Comparison of ENCODE assay signal across 16 cellular contexts in the genomic region with DNA sequence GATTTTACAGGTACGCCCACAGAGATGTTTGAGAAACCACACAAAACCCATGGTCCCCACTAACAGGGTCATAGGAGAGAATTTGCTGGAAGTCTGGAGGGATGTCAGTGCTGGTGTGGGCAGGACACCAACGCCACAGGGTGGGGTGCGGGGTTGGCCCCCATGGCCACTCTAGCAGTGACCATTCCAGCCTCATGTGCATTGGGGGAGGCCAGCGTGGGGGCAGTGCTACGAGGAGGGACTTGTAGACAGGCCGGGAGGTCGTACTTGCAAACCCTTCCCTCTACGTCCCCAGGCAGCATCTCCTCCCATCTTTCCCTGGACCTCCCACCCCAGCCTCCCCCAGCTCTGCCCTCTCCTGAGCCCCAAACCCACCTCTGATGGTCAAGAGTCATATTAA. TPM values are rescaled to one million over a fixed set of nuclear protein-coding genes. Genes with fewer than 3 reads are reported as not detected.
DNase-seq lines count a peak whose midpoint lies in the region; ATAC-seq and TF ChIP-seq lines count a peak whose summit lies in the region.
"Had no signal": no experiment of that assay in that cellular context is flagged by ENCODE, and none has a peak within 500 bp of the region (broad histone marks: within the 10 kb centered on the region; RNA-seq: fewer than 3 reads in every experiment).

No MANE protein-coding gene starts in this region.

- peak; percentile 35 for DNase-seq in Right ventricle myocardium inferior (ENCODE audit: missing footprints)
- no peak for DNase-seq in left ventricle myocardium superior
- DNase-seq in hepatocyte (ENCODE audit: low spot score): no peak
- DNase-seq in neuronal stem cell (ENCODE audit: low spot score): no peak
- DNase-seq in Calu3: no peak
- no peak for DNase-seq in NCI-H2227 treated with DMSO at 0.1 percent for 48 hours (lab: John Stamatoyannopoulos, UW)
- DNase-seq in gastrocnemius medialis: no peak
- DNase-seq: 8988T; CD4-positive, alpha-beta T cell; DMS153; DMS79 treated with DMSO at 0.1 percent for 48 hours; EL had no signal

- H3K4me3 ChIP-seq in HEK293 (ENCODE audit: low read depth, low read length) (no peak overlapping the region), hepatocyte (no peak overlapping the region), neuronal stem cell (ENCODE audit: low read length in 2 of 2) (no peak overlapping the region), gastrocnemius medialis (no peak overlapping the region)
- H3K4me3 ChIP-seq: BLaER1 treated with 17β-estradiol and CSF1 and Interleukin-3, amounts not matched to agents 10 nM and 100 nM; GM23248 had no signal

- H2BK120ac ChIP-seq in neuronal stem cell (ENCODE audit: low read depth, low read length): no peak overlapping the region

- H3K9ac ChIP-seq in neuronal stem cell (ENCODE audit: low read depth, low read length, poor library complexity): no peak overlapping the region
- H3K9ac ChIP-seq: BLaER1 treated with 17β-estradiol and CSF1 and Interleukin-3, amounts not matched to agents 10 nM and 100 nM; GM23248 had no signal

- peak overlapping the region; percentile 35 for H3K23ac ChIP-seq in neuronal stem cell (ENCODE audit: low read depth, low read length, poor library complexity)

- H3K9me3 Mint-ChIP-seq in Calu3 (ENCODE audit: low read depth, unreplicated experiment): peaks cover 3% of the 10 kb centered on the region
- H3K9me3 Mint-ChIP-seq: CD4-positive, alpha-beta T cell had no signal

- H3K4me1 ChIP-seq in HEK293 (ENCODE audit: control insufficient read depth, insufficient read depth, low read length) (peaks cover 5% of the 10 kb centered on the region; the same call in 1 of the 2 replicates), hepatocyte (ENCODE audit: insufficient read depth) (peaks cover 30% of the 10 kb centered on the region), neuronal stem cell (ENCODE audit: control insufficient read depth in 2 of 2, insufficient read depth in 1 of 2, low read depth in 1 of 2, low read length in 2 of 2) (peaks cover 0 to 1% of the 10 kb centered on the region in 2 donors), gastrocnemius medialis (peaks cover 0 to 5% of the 10 kb centered on the region in 2 donors)

- no peak overlapping the region for H4K8ac ChIP-seq in neuronal stem cell (ENCODE audit: low read depth, low read length)

- ATAC-seq in Right ventricle myocardium inferior (no peak), left ventricle myocardium superior (no peak), gastrocnemius medialis (no peak)

- no peak for TF ChIP-seq POLR2A in gastrocnemius medialis (IDR thresholded peaks at IDR 0.05)

- H3K27me3 Mint-ChIP-seq in Calu3 (ENCODE audit: unreplicated experiment): peaks cover 82% of the 10 kb centered on the region

- H3K36me3 ChIP-seq in HEK293 (ENCODE audit: control insufficient read depth in 2 of 2, insufficient read depth in 1 of 2, low read length in 2 of 2) (no peaks in the 10 kb centered on the region), hepatocyte (replicated peaks; ENCODE audit: insufficient read depth, low read depth) (no peaks in the 10 kb centered on the region), neuronal stem cell (replicated peaks in 1 of 2; ENCODE audit: control insufficient read depth in 2 of 2, insufficient read depth in 2 of 2, low read length in 2 of 2) (no peaks in the 10 kb centered on the region), gastrocnemius medialis (no peaks in the 10 kb centered on the region)
- H3K36me3 ChIP-seq: BLaER1 treated with 17β-estradiol and CSF1 and Interleukin-3, amounts not matched to agents 10 nM and 100 nM had no signal

- no peak overlapping the region for H3K27ac Mint-ChIP-seq in Calu3 (ENCODE audit: unreplicated experiment)
- H3K27ac Mint-ChIP-seq: CD4-positive, alpha-beta T cell had no signal

- no peaks in the 10 kb centered on the region for H3K79me2 ChIP-seq in hepatocyte

- H4K91ac ChIP-seq in neuronal stem cell (ENCODE audit: low read depth, low read length, poor library complexity): no peak overlapping the region

- no peaks in the 10 kb centered on the region for H3K9me2 ChIP-seq in hepatocyte (replicated peaks; ENCODE audit: insufficient read depth)

- H3K27me3 ChIP-seq in hepatocyte: no peaks in the 10 kb centered on the region
- H3K27me3 ChIP-seq in neuronal stem cell (ENCODE audit: control insufficient read depth in 3 of 3, insufficient read depth in 3 of 3, low read depth in 1 of 3, low read length in 3 of 3): peaks cover 0 to 33% (median 9%) of the 10 kb centered on the region in 3 experiments
- H3K27me3 ChIP-seq in gastrocnemius medialis: peaks cover 0 to 2% (median 0%) of the 10 kb centered on the region in 3 donors
- H3K27me3 ChIP-seq: BLaER1 treated with 17β-estradiol and CSF1 and Interleukin-3, amounts not matched to agents 10 nM and 100 nM had no signal

- TF ChIP-seq CTCF in HEK293 (tag by site-specific recombination; IDR thresholded peaks at IDR 0.05): no peak
- TF ChIP-seq CTCF in hepatocyte (IDR thresholded peaks at IDR 0.05; ENCODE audit: poor library complexity): no peak
- no peak for TF ChIP-seq CTCF in Calu3 (IDR thresholded peaks at IDR 0.05; ENCODE audit: unreplicated experiment)
- TF ChIP-seq CTCF in gastrocnemius medialis (IDR thresholded peaks at IDR 0.05 in 4 of 5, conservative IDR thresholded peaks at IDR 0.05 in 1 of 5): no peak

- H3K4me2 ChIP-seq in hepatocyte (no peak overlapping the region), neuronal stem cell (ENCODE audit: insufficient read depth, low read length, poor library complexity, severe bottlenecking) (no peak overlapping the region)
- H3K4me2 ChIP-seq: BLaER1 treated with 17β-estradiol and CSF1 and Interleukin-3, amounts not matched to agents 10 nM and 100 nM had no signal

- H3K4me3 Mint-ChIP-seq in Calu3 (ENCODE audit: low read depth, unreplicated experiment): no peak overlapping the region
- H3K4me3 Mint-ChIP-seq: CD4-positive, alpha-beta T cell had no signal

- no peaks in the 10 kb centered on the region for H3K79me1 ChIP-seq in neuronal stem cell (ENCODE audit: low read depth, low read length)

- H2AK5ac ChIP-seq in neuronal stem cell (ENCODE audit: low read depth, low read length): no peak overlapping the region

- POLR2A ChIA-PET in HEK293 (lab: Yijun Ruan, JAX): no interaction called here

- WGBS in hepatocyte (ENCODE audit: low lambda C conversion rate, missing lambda C conversion rate): 94% methylated on average over 5 of the region's 8 CpGs
- WGBS in neuronal stem cell (ENCODE audit: extremely low coverage in 2 of 2, insufficient read length in 2 of 2, insufficient replicate concordance in 1 of 2), 2 donors: no CpG with 5 or more reads among the region's 8 CpGs

- no peaks in the 10 kb centered on the region for H3K9me3 ChIP-seq in HEK293 (ENCODE audit: control insufficient read depth, insufficient read depth, low read depth, low read length)
- no peaks in the 10 kb centered on the region for H3K9me3 ChIP-seq in hepatocyte (ENCODE audit: low read depth)
- peaks cover 0 to 8% of the 10 kb centered on the region in 2 donors for H3K9me3 ChIP-seq in neuronal stem cell (replicated peaks in 1 of 2; ENCODE audit: control insufficient read depth in 2 of 2, insufficient read depth in 1 of 2, low read depth in 1 of 2, low read length in 2 of 2)
- H3K9me3 ChIP-seq in gastrocnemius medialis: no peaks in the 10 kb centered on the region

- CTCF ChIA-PET in HEK293 (lab: Yijun Ruan, JAX) (no interaction called here), Calu3 (lab: Charles Lee) (interaction anchor here (0.7 kb wide), 1 partner anchor 493 kb away, joined by 3 read pairs; no protein-coding TSS in a partner anchor)

- H2BK15ac ChIP-seq in neuronal stem cell (ENCODE audit: low read length): no peak overlapping the region

- H3K4me1 Mint-ChIP-seq in Calu3 (ENCODE audit: low read depth, unreplicated experiment): peaks cover 33% of the 10 kb centered on the region

- intact Hi-C loops in Right ventricle myocardium inferior (cut with DNase I) (loop anchor here (10.0 kb wide), 1 partner anchor 551 kb away; a partner anchor contains a TSS), left ventricle myocardium superior (cut with micrococcal nuclease) (loop anchor here (10.0 kb wide), 1 partner anchor 451 kb away; no protein-coding TSS in a partner anchor), Calu3 (cut with micrococcal nuclease; ENCODE audit: unreplicated experiment) (loop anchor here (5.0 to 10.0 kb wide), 4 partner anchors 181 to 551 kb away; a partner anchor contains a TSS), gastrocnemius medialis (cut with DNase I; ENCODE audit: low total_unique reads) (loop anchor here (10.0 kb wide), 1 partner anchor 551 kb away; a partner anchor contains a TSS)

- no peak overlapping the region for H2BK12ac ChIP-seq in neuronal stem cell (ENCODE audit: low read length)

- H3K27ac ChIP-seq in HEK293 (ENCODE audit: extremely low read depth, low read depth, low read length): no peak overlapping the region
- H3K27ac ChIP-seq in hepatocyte: peak overlapping the region; percentile 39
- H3K27ac ChIP-seq in neuronal stem cell (replicated peaks; ENCODE audit: low read length): no peak overlapping the region
- H3K27ac ChIP-seq in gastrocnemius medialis: no peak overlapping the region
- H3K27ac ChIP-seq: BLaER1 treated with 17β-estradiol and CSF1 and Interleukin-3, amounts not matched to agents 10 nM and 100 nM; GM23248 had no signal

- H2AFZ ChIP-seq in hepatocyte (no peak overlapping the region), neuronal stem cell (ENCODE audit: low read length) (no peak overlapping the region)
- H2AFZ ChIP-seq: GM23248 had no signal

- peak overlapping the region; percentile 92 for H3K14ac ChIP-seq in neuronal stem cell (ENCODE audit: low read length)

- H3K36me3 Mint-ChIP-seq in Calu3 (ENCODE audit: insufficient read depth, unreplicated experiment): peaks cover 32% of the 10 kb centered on the region

- H3K18ac ChIP-seq in neuronal stem cell (ENCODE audit: low read length): peak overlapping the region; percentile 84

- H3K4ac ChIP-seq in neuronal stem cell (ENCODE audit: low read length): no peak overlapping the region

- no TSS peak for BruUV-seq in Calu3 (replicated peaks; lab: Mats Ljungman, UMichigan)

- no peaks in the 10 kb centered on the region for H4K20me1 ChIP-seq in hepatocyte (ENCODE audit: insufficient read depth, poor library complexity, severe bottlenecking)
- H4K20me1 ChIP-seq: BLaER1 treated with 17β-estradiol and CSF1 and Interleukin-3, amounts not matched to agents 10 nM and 100 nM had no signal

- no peak overlapping the region for H2BK5ac ChIP-seq in neuronal stem cell (ENCODE audit: low read length)

- in situ Hi-C loops in gastrocnemius medialis (cut with MboI; ENCODE audit: low sequenced_read_pairs in 4 of 4): loop anchor here in 3 of 4 donors (5.0 to 10.0 kb wide), 3 partner anchors 411 to 453 kb away; no protein-coding TSS in a partner anchor

TF ChIP-seq in HEK293, 187 proteins besides CTCF, POLR2A, EP300 and RAD21 (continues in another document):
- TF ChIP-seq ZNF473 (tag by site-specific recombination; IDR thresholded peaks at IDR 0.05): no peak
- 0 out of 2 replicates have a peak, but pooled peaks have one; percentile 7 for TF ChIP-seq ZFHX2 (tag by site-specific recombination; conservative IDR thresholded peaks at IDR 0.05)

RNA-seq across cellular contexts. Expression of a gene that starts 34.0 kb away (rescaled TPM):
- total RNA-seq in Right ventricle myocardium inferior: not detected
- total RNA-seq in left ventricle myocardium superior: not detected
- total RNA-seq in hepatocyte: not detected in 2 replicates
- not detected in 2 replicates for polyA plus RNA-seq in hepatocyte
- not detected for polyA plus RNA-seq in neuronal stem cell (2013, experiment 1 of 2)
- not detected for polyA plus RNA-seq in neuronal stem cell (2013, experiment 2 of 2)
- total RNA-seq in Calu3 (2022): not detected in 2 replicates
- not detected for total RNA-seq in gastrocnemius medialis
- total RNA-seq: CD4-positive, alpha-beta T cell; GM23248; HT-29 had no signal
- polyA plus RNA-seq: GM23248 had no signal
